34 cellular contexts compared by ENCODE assay signal in genomic region chr17:11787074-11787473, GRCh38.
"Had no signal": no experiment of that assay in that cellular context is flagged by ENCODE, and none has a peak within 500 bp of the region (broad histone marks: within the 10 kb centered on the region; RNA-seq: fewer than 3 reads in every experiment).

No MANE protein-coding gene starts in this region.

- H3K27ac ChIP-seq: adrenal gland, body of pancreas, breast epithelium, coronary artery, PC-9, VCaP had no signal

- H3K27me3 ChIP-seq: adrenal gland, body of pancreas, breast epithelium, MG63 had no signal

- H2AFZ ChIP-seq: PC-9 had no signal

- H3K4me3 ChIP-seq: adrenal gland, body of pancreas, breast epithelium, coronary artery, MG63, PC-9 had no signal

- DNase-seq: activated B cell treated with CpG ODN at 0.5 μM for 24 hours; activated CD4-positive, alpha-beta T cell treated with anti-CD3 and anti-CD28 coated beads for 4 hours; activated CD4-positive, alpha-beta T cell treated with anti-CD3 and anti-CD28 coated beads, Interleukin-2, amount 50 U/mL, for 4 hours; activated CD4-positive, CD25-positive, alpha-beta regulatory T cell treated with anti-CD3 and anti-CD28 coated beads, Interleukin-2, amount 50 U/mL, for 72 hours; activated CD8-positive, alpha-beta T cell treated with anti-CD3 and anti-CD28 coated beads for 36 hours; activated gamma-delta T cell treated with Interleukin-2 at 50 U/mL for 16 hours; activated naive CD4-positive, alpha-beta T cell treated with anti-CD3 and anti-CD28 coated beads for 36 hours; activated T-cell treated with anti-CD3 and anti-CD28 coated beads, Interleukin-2, amount 50 U/mL, for 1 hour; adrenal gland; body of pancreas; Kasumi-1; MG63; NCI-H1105; NCI-H1417 treated with DMSO at 0.1 percent for 48 hours; NCI-H187 treated with DMSO at 0.1 percent for 48 hours; NCI-H2081; NCI-H2171 treated with DMSO at 0.1 percent for 48 hours; NCI-H226; NCI-H446 treated with DMSO at 0.1 percent for 48 hours; NCI-H524; NCI-H69; NCI-H82; PC-9; Right ventricle myocardium superior; SW 1271; T-helper 1 cell; T-helper 2 cell; T-helper 9 cell had no signal

- FAIRE-seq: astrocyte, RCC 7860 had no signal

- H3K36me3 ChIP-seq: adrenal gland, breast epithelium, MG63 had no signal

- H3K4me1 ChIP-seq: adrenal gland, body of pancreas, breast epithelium had no signal

- ATAC-seq: activated CD8-positive, alpha-beta T cell treated with anti-CD3 and anti-CD28 coated beads for 36 hours; activated naive CD4-positive, alpha-beta T cell treated with anti-CD3 and anti-CD28 coated beads, Interleukin-2, amount 50 U/mL, for 72 hours; body of pancreas had no signal

- H3K9me3 ChIP-seq: adrenal gland, breast epithelium, MG63 had no signal

- H3K4me2 ChIP-seq: PC-9 had no signal
